ENCODE assay signal across 1 cellular context in the genomic region with DNA sequence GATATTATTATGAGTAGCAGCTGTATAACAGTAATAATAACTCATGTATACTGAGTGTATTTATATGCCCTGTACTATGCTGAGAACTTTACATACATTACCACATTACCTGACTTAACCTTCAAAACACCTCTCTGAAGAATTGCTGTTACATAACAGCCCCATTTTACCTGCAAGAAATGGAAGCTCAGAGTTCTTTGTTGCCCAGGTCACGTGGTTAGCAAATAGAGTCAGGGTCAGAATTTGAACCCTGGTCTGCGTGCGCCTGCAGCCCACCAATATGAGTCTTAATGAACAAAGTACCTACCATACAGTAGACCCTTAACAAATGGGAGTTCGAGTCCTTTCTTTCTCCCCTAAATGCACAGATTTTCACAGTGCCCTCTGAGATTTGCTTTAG.
TF ChIP-seq lines count a peak whose summit lies in the region.

No MANE protein-coding gene starts in this region.

TF ChIP-seq in IMR-90, 13 proteins besides CTCF, POLR2A, EP300 and RAD21 (continued from another document):
- TF ChIP-seq, protein P1, sequence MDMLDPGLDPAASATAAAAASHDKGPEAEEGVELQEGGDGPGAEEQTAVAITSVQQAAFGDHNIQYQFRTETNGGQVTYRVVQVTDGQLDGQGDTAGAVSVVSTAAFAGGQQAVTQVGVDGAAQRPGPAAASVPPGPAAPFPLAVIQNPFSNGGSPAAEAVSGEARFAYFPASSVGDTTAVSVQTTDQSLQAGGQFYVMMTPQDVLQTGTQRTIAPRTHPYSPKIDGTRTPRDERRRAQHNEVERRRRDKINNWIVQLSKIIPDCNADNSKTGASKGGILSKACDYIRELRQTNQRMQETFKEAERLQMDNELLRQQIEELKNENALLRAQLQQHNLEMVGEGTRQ (IDR thresholded peaks at IDR 0.05; ENCODE audit: low read depth, low read length) = no peak
- TF ChIP-seq BHLHE40 (IDR thresholded peaks at IDR 0.05; ENCODE audit: low read depth, low read length) (no peak), CHD1 (IDR thresholded peaks at IDR 0.05; ENCODE audit: low read depth, low read length) (no peak)
TF ChIP-seq in IMR-90: peak in this region for 0.
